In the genomic region with DNA sequence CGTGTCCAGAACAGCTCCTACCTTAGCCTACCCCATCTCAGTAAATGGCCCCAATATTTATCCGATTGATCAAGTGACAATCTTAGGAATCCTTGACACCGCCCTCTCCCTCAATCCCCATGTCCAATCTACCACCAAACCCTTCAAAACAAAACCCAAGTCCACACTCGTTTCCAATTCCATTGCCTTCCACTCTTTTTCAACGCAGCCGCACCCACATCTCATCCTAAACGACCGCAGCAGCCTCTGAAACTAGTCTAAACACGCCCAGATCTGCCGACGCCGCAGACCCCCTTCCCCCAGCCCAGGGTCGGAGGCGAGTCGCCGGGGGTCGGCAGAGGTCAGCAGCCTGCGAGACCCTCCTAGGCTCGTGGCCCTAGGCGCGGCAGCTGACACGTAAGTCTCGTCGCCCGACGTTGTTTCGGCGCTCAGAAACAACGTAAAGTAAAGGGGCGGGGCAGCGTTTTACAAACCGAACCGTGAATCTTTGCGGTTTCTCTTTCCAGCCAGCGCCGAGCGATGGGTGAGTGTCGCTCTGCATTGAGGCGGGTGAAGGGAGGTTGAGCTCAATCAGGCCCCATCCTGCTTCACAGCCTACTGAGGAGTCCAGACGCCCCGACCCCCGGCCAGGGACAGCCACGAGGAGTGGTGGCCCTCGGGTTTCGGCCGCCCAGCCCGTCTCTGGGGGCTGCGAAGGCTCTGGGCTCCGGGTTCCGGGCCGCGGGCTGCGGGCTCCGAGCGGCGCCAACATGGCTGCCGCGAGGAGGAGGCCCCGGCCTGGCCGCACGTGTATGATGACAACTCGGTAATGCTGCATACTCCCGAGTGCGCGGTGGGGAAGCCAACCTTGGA, we compare ENCODE assay signal across 8 cellular contexts.
DNase-seq lines count a peak whose midpoint lies in the region; ATAC-seq and TF ChIP-seq lines count a peak whose summit lies in the region.

A gene (plus strand): TSS at position 463 of the 852 bp plus-strand sequence. CDS start 57 bp downstream, at position 520.

- TF ChIP-seq POLR2A in GM18951 (IDR thresholded peaks at IDR 0.05; ENCODE audit: extremely low read depth, insufficient read depth, insufficient read length): peak; percentile 99

- H3K4me3 ChIP-seq in AG09309 (ENCODE audit: control insufficient read depth, low read depth, low read length): peak within 1 kb of the TSS; percentile 99

- peak; percentile 76 for ATAC-seq in HG03175 (IDR thresholded peaks at IDR 0.05; ENCODE audit: unreplicated experiment)

- DNase-seq in AG09309 (ENCODE audit: low read depth) (peak; percentile 78), NCI-H226 (peak; percentile 89), caudate nucleus (lab: John Stamatoyannopoulos, UW) (peak in 60 of 61 donors; percentile 37 to 95 (median 85)), iris pigment epithelial cell (ENCODE audit: low read depth) (peak; percentile 95)
- DNase-seq in activated CD4-positive, CD25-positive, alpha-beta regulatory T cell (lab: John Stamatoyannopoulos, UW): peak; percentile 76 to 83 (median 78)
- peak; percentile 82 to 84 for DNase-seq in stimulated activated CD4-positive, alpha-beta T cell treated with anti-CD3 and anti-CD28 coated beads, Interleukin-12 subunit alpha, Interleukin-12 subunit beta, amount 100 ng/mL, for 24 hours (ENCODE audit: low read depth in 2 of 2)

- H3K27ac ChIP-seq in caudate nucleus (ENCODE audit: low read depth, low read length): peak within 1 kb of the TSS; percentile 84

- in situ Hi-C loops in GM18951 (cut with MboI; ENCODE audit: low sequenced_read_pairs, unreplicated experiment): no loop called here

- TF ChIP-seq CTCF in AG09309 (IDR thresholded peaks at IDR 0.05; ENCODE audit: control insufficient read depth, insufficient read depth, low read depth, low read length, missing control alignments): no peak

Comparison
In these comparisons a context has a peak if more than half of its experiments do, and no peak if none do; other contexts are left out.
1. Peak in every context shown above with its lines: DNase-seq, ATAC-seq, H3K4me3 ChIP-seq and H3K27ac ChIP-seq.